Comparison of ENCODE assay signal across 24 cellular contexts in the genomic region with DNA sequence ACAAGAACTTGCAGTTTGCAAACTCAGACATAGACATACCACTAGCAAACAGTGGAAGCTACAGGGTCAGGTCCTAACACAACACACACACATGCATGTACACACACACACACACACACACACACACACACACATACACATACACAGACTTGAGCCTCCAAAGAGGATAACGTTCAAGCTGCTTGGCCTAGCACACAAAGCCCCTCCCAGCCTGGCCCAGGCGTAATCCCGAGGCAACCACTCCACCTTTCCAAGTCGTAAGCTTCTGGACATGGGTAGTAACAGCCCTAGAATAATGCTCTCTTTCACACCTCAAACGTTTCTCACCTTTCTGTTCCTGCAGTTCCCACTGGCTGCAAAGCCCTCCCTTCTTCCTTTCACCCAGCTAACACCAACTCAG.
DNase-seq lines count a peak whose midpoint lies in the region; ATAC-seq, FAIRE-seq and TF ChIP-seq lines count a peak whose summit lies in the region.
"Had no signal": no experiment of that assay in that cellular context is flagged by ENCODE, and none has a peak within 500 bp of the region (broad histone marks: within the 10 kb centered on the region; RNA-seq: fewer than 3 reads in every experiment).

No MANE protein-coding gene starts in this region.

- H3K27ac ChIP-seq in left ventricle myocardium inferior (replicated peaks) (peak overlapping the region; percentile 74), H1 (ENCODE audit: low read depth, low read length) (no peak overlapping the region), RWPE1 (no peak overlapping the region)
- H3K27ac ChIP-seq: BLaER1, SK-N-MC had no signal

- peak overlapping the region; percentile 75; the same call in 1 of the 2 replicates for H2BK12ac ChIP-seq in H1 (ENCODE audit: low read depth, low read length)

- peak overlapping the region; percentile 78 for H3K27ac Mint-ChIP-seq in nephron progenitor cell
- H3K27ac Mint-ChIP-seq: CD4-positive, alpha-beta memory T cell had no signal

- H3K4me3 Mint-ChIP-seq in nephron progenitor cell, result no peak overlapping the region
- H3K4me3 Mint-ChIP-seq: CD4-positive, alpha-beta memory T cell had no signal

- peaks cover 42% of the 10 kb centered on the region for H3K4me1 Mint-ChIP-seq in nephron progenitor cell
- H3K4me1 Mint-ChIP-seq: CD4-positive, alpha-beta memory T cell had no signal

- H3K9me3 ChIP-seq in left ventricle myocardium inferior (replicated peaks) (no peaks in the 10 kb centered on the region), H1 (ENCODE audit: insufficient read depth in 2 of 2, low read depth in 1 of 2, low read length in 1 of 2) (no peaks in the 10 kb centered on the region)
- H3K9me3 ChIP-seq: BLaER1, MG63 had no signal

- H3K9ac ChIP-seq in H1 (replicated peaks in 1 of 4; ENCODE audit: extremely low read depth in 1 of 4, low read depth in 3 of 4, low read length in 3 of 4), result no peak overlapping the region
- H3K9ac ChIP-seq: BLaER1 had no signal

- no peaks in the 10 kb centered on the region for H3K27me3 Mint-ChIP-seq in nephron progenitor cell (ENCODE audit: low read depth, poor library complexity)
- H3K27me3 Mint-ChIP-seq: CD4-positive, alpha-beta memory T cell had no signal

- POLR2A ChIA-PET in H1 (lab: Charles Lee; ENCODE audit: partially characterized antibody) (interaction anchor here (0.9 to 1.5 kb wide), 3 partner anchors 9 to 45 kb away, joined by 3 to 7 read pairs (median 6); no protein-coding TSS in a partner anchor), RWPE1 (lab: Yijun Ruan, JAX; ENCODE audit: low non-redundant PET) (no interaction called here)

- intact Hi-C loops in left ventricle myocardium inferior (cut with micrococcal nuclease), result no loop called here
- intact Hi-C loops in Right ventricle myocardium superior (cut with DNase I), result no loop called here
- intact Hi-C loops in head of caudate nucleus (cut with DNase I), result no loop called here

- no peak overlapping the region for H2BK120ac ChIP-seq in H1 (replicated peaks; ENCODE audit: low read depth, low read length)

- H4K20me1 ChIP-seq in H1 (replicated peaks in 1 of 2; ENCODE audit: control insufficient read depth in 1 of 2, insufficient read depth in 2 of 2, low read length in 2 of 2), result peaks cover 6 to 7% of the 10 kb centered on the region in 2 experiments
- H4K20me1 ChIP-seq: BLaER1 had no signal

- H3K23ac ChIP-seq in H1 (ENCODE audit: insufficient read length), result no peak overlapping the region

- H3K79me1 ChIP-seq in H1 (ENCODE audit: low read depth, low read length), result peaks cover 30% of the 10 kb centered on the region

- peak overlapping the region; percentile 70; the same call in 1 of the 2 replicates for H2AK5ac ChIP-seq in H1 (ENCODE audit: low read depth, low read length)

- no peak overlapping the region for H3K4me3 ChIP-seq in left ventricle myocardium inferior
- H3K4me3 ChIP-seq in H1 (ENCODE audit: extremely low read depth in 1 of 4, insufficient read depth in 2 of 4, low read depth in 3 of 4, low read length in 4 of 4), result no peak overlapping the region
- H3K4me3 ChIP-seq: BLaER1, MG63, SK-N-MC had no signal

- peak overlapping the region; percentile 53; the same call in 1 of the 2 replicates for H2BK15ac ChIP-seq in H1 (ENCODE audit: low read length)

- no peaks in the 10 kb centered on the region for H3K36me3 ChIP-seq in left ventricle myocardium inferior
- H3K36me3 ChIP-seq in H1 (ENCODE audit: control insufficient read depth in 2 of 4, insufficient read depth in 4 of 4, low read length in 3 of 4), result no peaks in the 10 kb centered on the region
- H3K36me3 ChIP-seq: BLaER1, MG63 had no signal

- DNase-seq in left ventricle myocardium inferior, result no peak
- no peak for DNase-seq in Right ventricle myocardium superior
- DNase-seq in H1 (ENCODE audit: low read depth in 1 of 2, low spot score in 2 of 2), result no peak
- no peak for DNase-seq in nephron progenitor cell
- no peak for DNase-seq in RWPE1 (ENCODE audit: low spot score)
- no peak for DNase-seq in activated CD8-positive, alpha-beta memory T cell treated with anti-CD3 and anti-CD28 coated beads for 24 hours
- DNase-seq in head of caudate nucleus, result no peak
- DNase-seq: CD4-positive, alpha-beta memory T cell; COR-L47; GOT3; IMR-90; KG1; MG63; NCI-H1105 treated with DMSO at 0.1 percent for 48 hours; NCI-H146; NCI-H1930; NK-92 treated with Interleukin-12 subunit alpha and Interleukin-12 subunit beta, amount 100 ng/mL, for 24 hours; RPMI8226; SIG-M5 had no signal

- H2AFZ ChIP-seq in H1 (ENCODE audit: low read length), result no peak overlapping the region

- FAIRE-seq in H1 (lab: Jason Lieb, UNC), result no peak
- FAIRE-seq: A204.1, G401.6 had no signal

- CTCF ChIA-PET in H1 (lab: Charles Lee; ENCODE audit: partially characterized antibody) (interaction anchor here (0.7 to 3.1 kb wide), 6 partner anchors 9 to 1356 kb away, joined by 3 to 15 read pairs (median 4); no protein-coding TSS in a partner anchor), RWPE1 (lab: Yijun Ruan, JAX) (no interaction called here)

- H4K91ac ChIP-seq in H1 (replicated peaks; ENCODE audit: insufficient read length, low read length), result no peak overlapping the region

- H4K8ac ChIP-seq in H1 (ENCODE audit: extremely low read depth, insufficient read depth, low read length), result no peak overlapping the region

- H3K27me3 ChIP-seq in left ventricle myocardium inferior (ENCODE audit: low read depth), result no peaks in the 10 kb centered on the region
- H3K27me3 ChIP-seq in H1 (replicated peaks in 1 of 4; ENCODE audit: control insufficient read depth in 3 of 4, extremely low read depth in 1 of 4, insufficient read depth in 3 of 4, low read length in 3 of 4), result no peaks in the 10 kb centered on the region
- H3K27me3 ChIP-seq: BLaER1, MG63 had no signal

- no peak overlapping the region for H2BK5ac ChIP-seq in H1 (ENCODE audit: low read depth, low read length)

- TF ChIP-seq CTCF in left ventricle myocardium inferior (IDR thresholded peaks at IDR 0.05; ENCODE audit: borderline replicate concordance) (no peak), H1 (IDR thresholded peaks at IDR 0.05; ENCODE audit: control extremely low read depth in 1 of 3, insufficient read depth in 1 of 3, low read depth in 1 of 3, low read length in 3 of 3) (no peak), nephron progenitor cell (IDR thresholded peaks at IDR 0.05) (no peak), RWPE1 (conservative IDR thresholded peaks at IDR 0.05; ENCODE audit: low read depth) (no peak)

- peaks cover 6% of the 10 kb centered on the region for H3K36me3 Mint-ChIP-seq in nephron progenitor cell (ENCODE audit: low read depth)
- H3K36me3 Mint-ChIP-seq: CD4-positive, alpha-beta memory T cell had no signal

- H2BK20ac ChIP-seq in H1 (ENCODE audit: low read length), result 0 out of 2 replicates have a peak overlapping the region, but pooled peaks have one; percentile 40

- no peaks in the 10 kb centered on the region for H3K9me3 Mint-ChIP-seq in nephron progenitor cell

- no peak overlapping the region for H3K14ac ChIP-seq in H1 (ENCODE audit: insufficient read length)

- 74% methylated on average over 5 of the region's 5 CpGs; no CpG with 5 or more reads in 1 of the 2 experiments for WGBS in H1 (ENCODE audit: extremely low coverage in 1 of 2, insufficient coverage in 1 of 2, insufficient read length in 1 of 2, insufficient replicate concordance in 2 of 2, low coverage in 1 of 2, low lambda C conversion rate in 2 of 2, missing lambda C conversion rate in 1 of 2), 2 experiments

- TF ChIP-seq POLR2A in H1 (IDR thresholded peaks at IDR 0.05; ENCODE audit: control extremely low read depth in 1 of 2, low read depth in 2 of 2, low read length in 2 of 2), result no peak

- H3K23me2 ChIP-seq in H1 (ENCODE audit: low read depth, low read length), result no peaks in the 10 kb centered on the region; the same call in none of the 2 replicates

- peak overlapping the region; percentile 26; the same call in 1 of the 2 replicates for H3K18ac ChIP-seq in H1 (ENCODE audit: extremely low read depth, low read length)

- no peak overlapping the region for H3K4ac ChIP-seq in H1 (replicated peaks; ENCODE audit: insufficient read length, low read depth, low read length)

- no peak for TF ChIP-seq RAD21 in H1 (IDR thresholded peaks at IDR 0.05 in 1 of 2, conservative IDR thresholded peaks at IDR 0.05 in 1 of 2; ENCODE audit: low read depth in 2 of 2, low read length in 2 of 2)

- no peak overlapping the region for H3K56ac ChIP-seq in H1 (replicated peaks; ENCODE audit: insufficient read length, low read depth, low read length)

- no peak for ATAC-seq in Right ventricle myocardium superior (ENCODE audit: poor library complexity)
- ATAC-seq: HCT116 had no signal

- peaks cover 16 to 95% of the 10 kb centered on the region in 2 experiments; a peak in 3 of 4 replicates for H3K79me2 ChIP-seq in H1 (ENCODE audit: control insufficient read depth in 1 of 2, insufficient read depth in 2 of 2, low read length in 2 of 2)

- H3K4me1 ChIP-seq in left ventricle myocardium inferior, result peaks cover 82% of the 10 kb centered on the region
- H3K4me1 ChIP-seq in H1 (replicated peaks in 1 of 4; ENCODE audit: control insufficient read depth in 3 of 4, insufficient read depth in 4 of 4, low read length in 3 of 4), result peaks cover 15 to 52% (median 30%) of the 10 kb centered on the region in 4 experiments
- H3K4me1 ChIP-seq: BLaER1 had no signal

- H4K5ac ChIP-seq in H1 (ENCODE audit: insufficient read length, low read depth, low read length), result no peak overlapping the region

- TF ChIP-seq EP300 in H1 (IDR thresholded peaks at IDR 0.05; ENCODE audit: borderline replicate concordance in 1 of 2, low read depth in 2 of 2, low read length in 2 of 2), result no peak

- no peak overlapping the region; a peak in 1 of 4 replicates for H3K4me2 ChIP-seq in H1 (ENCODE audit: insufficient read depth in 1 of 2, low read depth in 2 of 2, low read length in 2 of 2)
- H3K4me2 ChIP-seq: BLaER1 had no signal

TF ChIP-seq in H1, 55 proteins besides CTCF, POLR2A, EP300 and RAD21:
- TF ChIP-seq MAFK (IDR thresholded peaks at IDR 0.05; ENCODE audit: low read depth, low read length), result no peak
- no peak for TF ChIP-seq SIRT6 (IDR thresholded peaks at IDR 0.05; ENCODE audit: low read length)
- no peak for TF ChIP-seq TAF7 (optimal IDR thresholded peaks at IDR 0.05; ENCODE audit: borderline replicate concordance, low read depth, low read length)
- no peak for TF ChIP-seq HDAC2 (IDR thresholded peaks at IDR 0.05; ENCODE audit: borderline replicate concordance in 1 of 2, low read depth in 2 of 2, low read length in 2 of 2)
- TF ChIP-seq EZH2 (IDR thresholded peaks at IDR 0.05; ENCODE audit: low read depth, low read length, severe bottlenecking), result no peak
- TF ChIP-seq SIX5 (IDR thresholded peaks at IDR 0.05; ENCODE audit: low read depth, low read length), result no peak
